ENCODE assay signal across 23 cellular contexts in genomic region chr2:21024722-21025389, GRCh38. TPM values are rescaled to one million over a fixed set of nuclear protein-coding genes. Genes with fewer than 3 reads are reported as not detected.
A peak's percentile ranks its signal among the peaks of the same experiment; 100 is the strongest.
DNase-seq lines count a peak whose midpoint lies in the region; ATAC-seq, FAIRE-seq and TF ChIP-seq lines count a peak whose summit lies in the region.
"Had no signal": no experiment of that assay in that cellular context is flagged by ENCODE, and none has a peak within 500 bp of the region (broad histone marks: within the 10 kb centered on the region; RNA-seq: fewer than 3 reads in every experiment).

No MANE protein-coding gene starts in this region.

- DNase-seq in A549 (ENCODE audit: low read depth in 1 of 2, low spot score in 1 of 2), result no peak
- DNase-seq in coronary artery (ENCODE audit: low spot score), result peak; percentile 22
- no peak for DNase-seq in HepG2 (ENCODE audit: low spot score)
- no peak for DNase-seq in NCI-H748 treated with DMSO at 0.1 percent for 48 hours (lab: John Stamatoyannopoulos, UW)
- no peak for DNase-seq in frontal cortex (ENCODE audit: low spot score in 2 of 2)
- DNase-seq: ACHN; AML-193; BE2C; Caco-2; CD4-positive, CD25-positive, alpha-beta regulatory T cell; CD8-positive, alpha-beta T cell; DMS153; DND-41; GOT3; HFFc6 had no signal

- TF ChIP-seq POLR2A in A549 (IDR thresholded peaks at IDR 0.05; ENCODE audit: low read length) (no peak), HepG2 (IDR thresholded peaks at IDR 0.05; ENCODE audit: insufficient read depth in 1 of 2, low read depth in 2 of 2, low read length in 2 of 2) (peak; percentile 58 to 63; a peak in 3 of 4 replicates)

- H3K27ac ChIP-seq in A549 (no peak overlapping the region), coronary artery (no peak overlapping the region), HepG2 (ENCODE audit: extremely low read length, insufficient read depth, low read length) (peak overlapping the region; percentile 31)
- H3K27ac ChIP-seq: 22Rv1, C4-2B had no signal

- ATAC-seq in A549 (no peak), HepG2 (peak; percentile 2), HG02981 (IDR thresholded peaks at IDR 0.05; ENCODE audit: unreplicated experiment) (no peak)
- ATAC-seq: CD8-positive, alpha-beta T cell had no signal

- BruUV-seq in HepG2 (replicated peaks; lab: Mats Ljungman, UMichigan), result no TSS peak

- peaks cover 29% of the 10 kb centered on the region for H3K79me2 ChIP-seq in HepG2 (ENCODE audit: insufficient read depth, low read length)

- H3K4me2 ChIP-seq in A549, result no peak overlapping the region
- H3K4me2 ChIP-seq in HepG2 (ENCODE audit: low read depth, low read length), result no peak overlapping the region

- CTCF ChIA-PET in A549 (lab: Yijun Ruan, JAX) (interaction anchor here (0.6 to 5.9 kb wide), 8 partner anchors 12 to 1058 kb away, joined by 3 to 52 read pairs (median 7); partner anchors contain the start of gene GDF7), HepG2 (lab: Yijun Ruan, JAX; ENCODE audit: low intra/inter-chr PET ratio, low total read pairs) (no interaction called here)

- no peak for TF ChIP-seq EP300 in A549 (IDR thresholded peaks at IDR 0.05)
- TF ChIP-seq EP300 in HepG2 (IDR thresholded peaks at IDR 0.05; ENCODE audit: low read depth in 2 of 2, low read length in 2 of 2), result no peak
- TF ChIP-seq EP300 in HepG2 (CRISPR knock-in tag; IDR thresholded peaks at IDR 0.05; ENCODE audit: borderline replicate concordance), result no peak

- H2AFZ ChIP-seq in HepG2 (ENCODE audit: low read length), result no peak overlapping the region

- H3K4me1 ChIP-seq in A549, result no peaks in the 10 kb centered on the region
- H3K4me1 ChIP-seq in HepG2 (ENCODE audit: insufficient read depth, low read length), result peaks cover 92% of the 10 kb centered on the region
- H3K4me1 ChIP-seq: BE2C, Caco-2, HAP-1 had no signal

- in situ Hi-C loops in HepG2 (cut with HindIII; ENCODE audit: extremely low pct_ligation_motif_present, low pct_unique_long_range_greater_than_20kb), result no loop called here

- 51% methylated on average over 7 of the region's 7 CpGs for WGBS in A549 (ENCODE audit: missing lambda C conversion rate)
- WGBS in HepG2 (ENCODE audit: low lambda C conversion rate), result 95% methylated on average over 7 of the region's 7 CpGs

- FAIRE-seq in A549 (lab: Jason Lieb, UNC) (no peak), HepG2 (lab: Jason Lieb, UNC) (no peak), frontal cortex (lab: Jason Lieb, UNC) (no peak)
- FAIRE-seq: A204.1, G401.6, GM12892, H54 had no signal

- POLR2A ChIA-PET in A549 (lab: Yijun Ruan, JAX), result no interaction called here
- POLR2A ChIA-PET in HepG2 (lab: Yijun Ruan, JAX), result interaction anchor here (1.4 to 8.6 kb wide), 8 partner anchors 8 to 67 kb away, joined by 4 to 124 read pairs (median 9); partner anchors contain the start of gene APOB

- TF ChIP-seq CTCF in A549 (IDR thresholded peaks at IDR 0.05) (no peak), coronary artery (IDR thresholded peaks at IDR 0.05) (no peak), HepG2 (CRISPR knock-in tag; IDR thresholded peaks at IDR 0.05) (no peak)

- H3K9me3 ChIP-seq in A549 (no peaks in the 10 kb centered on the region), HepG2 (ENCODE audit: low read length) (no peaks in the 10 kb centered on the region)
- H3K9me3 ChIP-seq: BE2C, Caco-2, HAP-1 had no signal

- H3K36me3 ChIP-seq in HepG2 (replicated peaks in 1 of 2; ENCODE audit: control insufficient read depth in 1 of 2, insufficient read depth in 2 of 2, low read length in 2 of 2), result peaks cover 70 to 96% of the 10 kb centered on the region in 2 experiments
- H3K36me3 ChIP-seq: BE2C, HAP-1 had no signal

- peaks cover 97% of the 10 kb centered on the region for H4K20me1 ChIP-seq in HepG2 (ENCODE audit: insufficient read depth, low read length)

- H3K9ac ChIP-seq in HepG2 (ENCODE audit: insufficient read depth, low read depth, low read length), result no peak overlapping the region

- no peak overlapping the region for H3K4me3 ChIP-seq in A549
- no peak overlapping the region for H3K4me3 ChIP-seq in coronary artery
- H3K4me3 ChIP-seq in HepG2 (replicated peaks in 1 of 3; ENCODE audit: insufficient read depth in 1 of 3, low read depth in 2 of 3, low read length in 3 of 3), result no peak overlapping the region
- H3K4me3 ChIP-seq: HAP-1 had no signal

- no peaks in the 10 kb centered on the region for H3K27me3 ChIP-seq in HepG2 (ENCODE audit: control insufficient read depth in 1 of 2, insufficient read depth in 2 of 2, low read length in 2 of 2)
- H3K27me3 ChIP-seq: BE2C had no signal

- TF ChIP-seq RAD21 in A549 (conservative IDR thresholded peaks at IDR 0.05 in 1 of 2, IDR thresholded peaks at IDR 0.05 in 1 of 2) (no peak), HepG2 (CRISPR knock-in tag; IDR thresholded peaks at IDR 0.05) (no peak)

- intact Hi-C loops in HepG2 (cut with micrococcal nuclease; ENCODE audit: unreplicated experiment), result no loop called here

TF ChIP-seq in HepG2, 621 proteins besides CTCF, POLR2A, EP300 and RAD21 (continues in another document):
- TF ChIP-seq MAFF (IDR thresholded peaks at IDR 0.05; ENCODE audit: low read depth, low read length) (no peak), NONO (IDR thresholded peaks at IDR 0.05) (no peak), NONO (CRISPR knock-in tag; conservative IDR thresholded peaks at IDR 0.05) (no peak; the same call in 1 of the 2 replicates), RBFOX2 (IDR thresholded peaks at IDR 0.05; ENCODE audit: low read depth, low read length) (peak; percentile 55), YEATS2 (CRISPR knock-in tag; IDR thresholded peaks at IDR 0.05; ENCODE audit: borderline replicate concordance) (no peak), DNMT3B (CRISPR knock-in tag; conservative IDR thresholded peaks at IDR 0.05) (0 out of 2 replicates have a peak, but pooled peaks have one; percentile 7), PAF1 (CRISPR knock-in tag; IDR thresholded peaks at IDR 0.05) (peak; percentile 79), FOSL2 (CRISPR knock-in tag; IDR thresholded peaks at IDR 0.05) (no peak), HHEX (CRISPR knock-in tag; IDR thresholded peaks at IDR 0.05) (no peak), FOSL1 (CRISPR knock-in tag; IDR thresholded peaks at IDR 0.05; ENCODE audit: borderline replicate concordance) (no peak), MXD4 (CRISPR knock-in tag; IDR thresholded peaks at IDR 0.05) (no peak), XRCC5 (optimal IDR thresholded peaks at IDR 0.05; ENCODE audit: low read length) (no peak), ZNF816 (CRISPR knock-in tag; IDR thresholded peaks at IDR 0.05; ENCODE audit: borderline replicate concordance) (no peak)

RNA-seq across cellular contexts. Expression of gene APOB, which starts 19.0 kb away (rescaled TPM):
- polyA plus RNA-seq in A549 (2011; rRNA removed), result under 0.01 TPM in 1 of 2 replicates, not detected in the other
- not detected in 2 replicates for polyA plus RNA-seq in A549 (2012; cell fraction: cytosol; rRNA removed)
- not detected in 2 replicates for polyA plus RNA-seq in A549 (2012; cell fraction: nucleus; rRNA removed)
- polyA plus RNA-seq in A549 (2017; fragmentation: RNase III; extraction: RNeasy Plus Mini Kit Qiagen cat#74134 plus additional on column Dnase treatment), result not detected in 3 replicates
- not detected in 2 replicates for polyA minus RNA-seq in A549 (2011; rRNA and poly(A)+ RNA removed)
- total RNA-seq in HepG2 (2016; rRNA removed; fragmentation: Illumina TruSeq; extraction: Trizol), result 2,017 and 2,515 TPM in 2 replicates
- 102 and 113 TPM in 2 replicates for total RNA-seq in HepG2 (2016; cell fraction: cytosol; rRNA removed; fragmentation: Illumina TruSeq; extraction: Trizol; ENCODE audit: low read depth)
- total RNA-seq in HepG2 (2016; cell fraction: insoluble cytoplasmic fraction; rRNA removed; fragmentation: Illumina TruSeq; extraction: Trizol), result 1,811 and 2,334 TPM in 2 replicates
- 341 and 391 TPM in 2 replicates for total RNA-seq in HepG2 (2016; cell fraction: membrane; rRNA removed; fragmentation: Illumina TruSeq; extraction: Trizol)
- total RNA-seq in HepG2 (2016; cell fraction: nucleus; rRNA removed; fragmentation: Illumina TruSeq; extraction: Trizol), result 3,623 and 4,305 TPM in 2 replicates
- polyA plus RNA-seq in HepG2 (2011; rRNA removed), result 1,226 and 1,569 TPM in 2 replicates
- 779 and 1,118 TPM in 2 replicates for polyA plus RNA-seq in HepG2 (2011; cell fraction: cytosol; rRNA removed)
- 609 and 698 TPM in 2 replicates for polyA plus RNA-seq in HepG2 (2011; cell fraction: nucleus; rRNA removed)
- polyA plus RNA-seq in HepG2 (2012), result 1,387 and 2,007 TPM in 2 replicates
- 27.1 and 29.9 TPM in 2 replicates for polyA plus RNA-seq in HepG2 (2016; cell fraction: cytosol; fragmentation: Illumina TruSeq; extraction: Trizol; ENCODE audit: low read depth)
- 658 and 677 TPM in 2 replicates for polyA plus RNA-seq in HepG2 (2016; cell fraction: insoluble cytoplasmic fraction; fragmentation: Illumina TruSeq; extraction: Trizol; ENCODE audit: low read depth)
- 39.5 and 51.6 TPM in 2 replicates for polyA plus RNA-seq in HepG2 (2016; cell fraction: membrane; fragmentation: Illumina TruSeq; extraction: Trizol; ENCODE audit: low read depth)
- polyA plus RNA-seq in HepG2 (2016; cell fraction: nucleus; fragmentation: Illumina TruSeq; extraction: Trizol; ENCODE audit: insufficient read depth, low read depth), result 1,507 and 1,591 TPM in 2 replicates
- polyA minus RNA-seq in HepG2 (2011; rRNA and poly(A)+ RNA removed; ENCODE audit: low replicate concordance), result 3.3 and 5,189 TPM in 2 replicates
- 4,783 and 5,517 TPM in 2 replicates for polyA minus RNA-seq in HepG2 (2011; cell fraction: cytosol; rRNA and poly(A)+ RNA removed)
- 3,357 and 4,547 TPM in 2 replicates for polyA minus RNA-seq in HepG2 (2011; cell fraction: nucleus; rRNA and poly(A)+ RNA removed)
- 0.41 TPM for total RNA-seq in frontal cortex
- total RNA-seq: CD4-positive, CD25-positive, alpha-beta regulatory T cell; CD8-positive, alpha-beta T cell; HFFc6 had no signal
- polyA plus RNA-seq: CD4-positive, CD25-positive, alpha-beta regulatory T cell had no signal

Comparison
In these comparisons a context has a peak if more than half of its experiments do, and no peak if none do; other contexts are left out.
1. RNA of gene APOB, which starts 19.0 kb away (total RNA-seq): 102 to 4,305 TPM in HepG2; 0.41 TPM in frontal cortex (single experiment); every median in the first group is over 10 times any median in the second.
2. Of the 38 proteins assayed by ChIP-seq in both HepG2 and A549: peak only in HepG2: POLR2A; only in A549: BCL3; in both: none; in neither: 36.